Comparison of ENCODE assay signal across 10 cellular contexts in genomic region chr10:61961278-61961677, GRCh38. TPM values are rescaled to one million over a fixed set of nuclear protein-coding genes. Genes with fewer than 3 reads are reported as not detected.
A peak's percentile ranks its signal among the peaks of the same experiment; 100 is the strongest.
DNase-seq lines count a peak whose midpoint lies in the region; ATAC-seq and TF ChIP-seq lines count a peak whose summit lies in the region.
"Had no signal": no experiment of that assay in that cellular context is flagged by ENCODE, and none has a peak within 500 bp of the region (broad histone marks: within the 10 kb centered on the region; RNA-seq: fewer than 3 reads in every experiment).

No MANE protein-coding gene starts in this region.

- H3K4me1 Mint-ChIP-seq in effector memory CD8-positive, alpha-beta T cell (ENCODE audit: low read depth in 2 of 2) = peaks cover 19 to 49% of the 10 kb centered on the region in 2 donors
- H3K4me1 Mint-ChIP-seq in WTC11 = peaks cover 17% of the 10 kb centered on the region

- POLR2A ChIA-PET in WTC11 (lab: Charles Lee) = interaction anchor here (0.6 kb wide), 1 partner anchor 59 kb away, joined by 3 read pairs; no protein-coding TSS in a partner anchor

- H3K36me3 Mint-ChIP-seq in effector memory CD8-positive, alpha-beta T cell (ENCODE audit: insufficient read depth) = peaks cover 3% of the 10 kb centered on the region
- no peaks in the 10 kb centered on the region for H3K36me3 Mint-ChIP-seq in WTC11

- ATAC-seq in GM18520 (IDR thresholded peaks at IDR 0.05; ENCODE audit: unreplicated experiment) (peak; percentile 57), GM21723 (IDR thresholded peaks at IDR 0.05; ENCODE audit: unreplicated experiment) (peak; percentile 64), HG03575 (IDR thresholded peaks at IDR 0.05; ENCODE audit: extremely low read depth, insufficient number of reproducible peaks, low FRiP score, unreplicated experiment) (peak; percentile 43), GM21360 (IDR thresholded peaks at IDR 0.05; ENCODE audit: unreplicated experiment) (no peak), WTC11 (no peak)
- peak; percentile 86 for ATAC-seq in effector memory CD8-positive, alpha-beta T cell (replicated peaks)

- H3K27me3 Mint-ChIP-seq in effector memory CD8-positive, alpha-beta T cell = no peaks in the 10 kb centered on the region
- H3K27me3 Mint-ChIP-seq in WTC11 (ENCODE audit: low read depth) = no peaks in the 10 kb centered on the region

- CTCF ChIA-PET in WTC11 (lab: Charles Lee) = interaction anchor here (1.0 kb wide), 1 partner anchor 64 kb away, joined by 4 read pairs; no protein-coding TSS in a partner anchor

- H3K4me3 Mint-ChIP-seq in effector memory CD8-positive, alpha-beta T cell = peak overlapping the region; percentile 68 to 69
- no peak overlapping the region for H3K4me3 Mint-ChIP-seq in WTC11

- H3K9me3 Mint-ChIP-seq in effector memory CD8-positive, alpha-beta T cell = no peaks in the 10 kb centered on the region
- H3K9me3 Mint-ChIP-seq in WTC11 = no peaks in the 10 kb centered on the region

- peak overlapping the region; percentile 86 to 87 for H3K27ac Mint-ChIP-seq in effector memory CD8-positive, alpha-beta T cell
- no peak overlapping the region for H3K27ac Mint-ChIP-seq in WTC11

- no peak for TF ChIP-seq CTCF in WTC11 (IDR thresholded peaks at IDR 0.05)

- DNase-seq in effector memory CD8-positive, alpha-beta T cell = peak in 2 of 3 experiments; percentile 12 to 37
- no peak for DNase-seq in NCI-H2107 (lab: John Stamatoyannopoulos, UW)
- no peak for DNase-seq in WTC11 (ENCODE audit: low spot score)
- no peak for DNase-seq in SIG-M5 (lab: John Stamatoyannopoulos, UW)
- DNase-seq: caudate nucleus, RPMI8226 had no signal

TF ChIP-seq in WTC11, 78 proteins besides CTCF, POLR2A, EP300 and RAD21:
- TF ChIP-seq RELA (CRISPR knock-in tag; IDR thresholded peaks at IDR 0.05; ENCODE audit: borderline replicate concordance) = no peak
- TF ChIP-seq MXD4 (CRISPR knock-in tag; IDR thresholded peaks at IDR 0.05; ENCODE audit: borderline replicate concordance) = no peak
- TF ChIP-seq CBFB (CRISPR knock-in tag; IDR thresholded peaks at IDR 0.05; ENCODE audit: low read depth) = no peak
- TF ChIP-seq PRRX2 (CRISPR knock-in tag; IDR thresholded peaks at IDR 0.05) = no peak
- no peak for TF ChIP-seq JAZF1 (CRISPR knock-in tag; IDR thresholded peaks at IDR 0.05)
- no peak for TF ChIP-seq ATF3 (CRISPR knock-in tag; conservative IDR thresholded peaks at IDR 0.05)
- no peak for TF ChIP-seq NR1H2 (CRISPR knock-in tag; IDR thresholded peaks at IDR 0.05)
- no peak for TF ChIP-seq FOXJ3 (CRISPR knock-in tag; IDR thresholded peaks at IDR 0.05; ENCODE audit: borderline replicate concordance)
- TF ChIP-seq ESRRA (CRISPR knock-in tag; IDR thresholded peaks at IDR 0.05; ENCODE audit: borderline replicate concordance) = no peak
- TF ChIP-seq RORB (CRISPR knock-in tag; IDR thresholded peaks at IDR 0.05) = no peak
- TF ChIP-seq JUN (CRISPR knock-in tag; IDR thresholded peaks at IDR 0.05) = no peak
- TF ChIP-seq MYBL2 (CRISPR knock-in tag; IDR thresholded peaks at IDR 0.05) = no peak

RNA-seq across cellular contexts. Expression of gene ARID5B, which starts 59.8 kb away (rescaled TPM):
- 0.85 to 2.3 TPM (median 1.2 TPM) in 3 replicates for total RNA-seq in WTC11 (2021)

Comparison
In these comparisons a context has a peak if more than half of its experiments do, and no peak if none do; other contexts are left out.
1. ATAC-seq: peak in GM18520 (single experiment), GM21723 (single experiment), HG03575 (single experiment) and effector memory CD8-positive, alpha-beta T cell (single experiment); none in GM21360 (single experiment) and WTC11 (single experiment).
2. DNase-seq: peak in effector memory CD8-positive, alpha-beta T cell (2 of 3); none in NCI-H2107 (single experiment), WTC11 (single experiment) and SIG-M5 (single experiment).